ENCODE assay signal across 15 cellular contexts in the genomic region with DNA sequence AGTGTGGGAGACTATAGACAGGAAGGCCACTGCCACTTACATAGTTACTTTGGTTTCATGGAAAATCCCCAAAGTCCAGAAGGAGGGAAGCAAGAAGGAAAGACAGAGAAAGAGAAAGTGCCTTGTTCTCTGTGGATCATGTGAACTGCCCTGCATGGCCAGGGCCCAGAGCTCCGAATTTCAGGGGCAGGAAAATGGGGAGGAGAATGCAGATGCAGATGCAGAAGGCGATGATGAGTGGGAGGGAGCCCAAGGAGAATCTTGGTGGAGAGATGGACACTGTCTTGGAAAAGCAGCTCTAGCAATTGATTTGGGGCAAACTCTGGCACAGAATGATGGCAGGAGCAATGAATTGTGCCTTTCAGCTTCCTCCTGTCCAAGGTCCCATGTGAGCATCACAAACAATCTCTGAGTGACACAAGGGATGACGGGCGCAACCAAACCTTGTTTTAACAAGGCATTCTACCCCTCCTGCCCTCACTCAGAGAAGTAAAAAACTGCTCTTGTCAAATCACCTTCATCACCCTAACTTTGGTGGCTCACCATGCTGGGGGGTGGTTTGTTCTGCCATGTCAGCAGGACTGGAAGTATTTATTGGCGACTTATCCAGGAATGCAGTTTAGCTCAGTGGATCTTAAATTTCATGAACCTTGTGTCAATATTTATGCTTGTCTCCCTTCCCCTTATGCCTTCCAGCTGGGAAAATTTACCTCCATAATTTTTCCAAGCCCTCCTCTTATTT. TPM values are rescaled to one million over a fixed set of nuclear protein-coding genes. Genes with fewer than 3 reads are reported as not detected.
A peak's percentile ranks its signal among the peaks of the same experiment; 100 is the strongest.
DNase-seq lines count a peak whose midpoint lies in the region; FAIRE-seq and TF ChIP-seq lines count a peak whose summit lies in the region.
"Had no signal": no experiment of that assay in that cellular context is flagged by ENCODE, and none has a peak within 500 bp of the region (broad histone marks: within the 10 kb centered on the region; RNA-seq: fewer than 3 reads in every experiment).

No MANE protein-coding gene starts in this region.

- H3K27me3 ChIP-seq in stomach, result no peaks in the 10 kb centered on the region
- no peaks in the 10 kb centered on the region for H3K27me3 ChIP-seq in brain microvascular endothelial cell (replicated peaks)

- intact Hi-C loops in OCI-LY7 (cut with micrococcal nuclease; ENCODE audit: unreplicated experiment) (no loop called here), stomach (cut with DNase I; ENCODE audit: low total_unique reads) (no loop called here)

- H3K4me1 ChIP-seq in OCI-LY7 (ENCODE audit: insufficient read depth, low read length, poor library complexity, severe bottlenecking) (peaks cover 44% of the 10 kb centered on the region), stomach (peaks cover 30 to 95% (median 53%) of the 10 kb centered on the region in 4 donors)

- no peaks in the 10 kb centered on the region for H3K9me3 ChIP-seq in OCI-LY7 (ENCODE audit: low read length)
- H3K9me3 ChIP-seq in stomach, result no peaks in the 10 kb centered on the region

- no peak for TF ChIP-seq EP300 in stomach (IDR thresholded peaks at IDR 0.05)

- no peak for DNase-seq in GM12892 (ENCODE audit: insufficient read length)
- DNase-seq in OCI-LY7 (ENCODE audit: low spot score), result no peak
- DNase-seq in left kidney (ENCODE audit: low read depth, low spot score), result peak; percentile 62
- no peak for DNase-seq in stomach
- no peak for DNase-seq in brain microvascular endothelial cell
- no peak for DNase-seq in NCI-H146 treated with DMSO at 0.1 percent for 48 hours (lab: John Stamatoyannopoulos, UW; ENCODE audit: unreplicated experiment)
- no peak for DNase-seq in stimulated activated CD4-positive, alpha-beta T cell treated with anti-CD3 and anti-CD28 coated beads, Interleukin-1b, Interleukin-23, amount 100 ng/mL, for 48 hours
- DNase-seq in activated T-cell treated with anti-CD3 and anti-CD28 coated beads, Interleukin-2, amount 50 U/mL, for 48 hours, result no peak
- DNase-seq: activated CD4-positive, alpha-beta T cell treated with anti-CD3 and anti-CD28 coated beads, Interleukin-2, amount 10 ng/mL, durations not matched to agents 24 days and 14 days; activated naive CD4-positive, alpha-beta T cell treated with anti-CD3 and anti-CD28 coated beads for 36 hours; NCI-H1930; NCI-H524 had no signal

- CTCF ChIA-PET in OCI-LY7 (lab: Charles Lee; ENCODE audit: unreplicated experiment), result no interaction called here

- BruUV-seq in OCI-LY7 (replicated peaks; lab: Mats Ljungman, UMichigan), result no TSS peak

- H3K4me3 ChIP-seq in OCI-LY7 (ENCODE audit: low read depth, low read length, poor library complexity, severe bottlenecking), result peak overlapping the region; percentile 14
- H3K4me3 ChIP-seq in stomach, result no peak overlapping the region
- H3K4me3 ChIP-seq in brain microvascular endothelial cell (ENCODE audit: low read depth, low read length), result no peak overlapping the region

- H3K4me2 ChIP-seq in OCI-LY7 (ENCODE audit: low read length), result peak overlapping the region; percentile 54

- H2AFZ ChIP-seq in OCI-LY7 (ENCODE audit: low read length), result peak overlapping the region; percentile 59; the same call in 1 of the 2 replicates

- TF ChIP-seq POLR2A in GM12892 (IDR thresholded peaks at IDR 0.05; ENCODE audit: low read depth, low read length), result no peak
- no peak for TF ChIP-seq POLR2A in stomach (IDR thresholded peaks at IDR 0.05)

- POLR2A ChIA-PET in OCI-LY7 (lab: Charles Lee), result interaction anchor here (1.4 kb wide), 1 partner anchor 44 kb away, joined by 4 read pairs; no protein-coding TSS in a partner anchor

- no peaks in the 10 kb centered on the region for H3K9me2 ChIP-seq in OCI-LY7 (ENCODE audit: insufficient read depth, low read length)

- in situ Hi-C loops in brain microvascular endothelial cell (cut with HindIII; ENCODE audit: low pct_ligation_motif_present, low sequenced_read_pairs), result no loop called here

- H3K36me3 ChIP-seq in OCI-LY7 (ENCODE audit: insufficient read depth, low read length) (no peaks in the 10 kb centered on the region), stomach (no peaks in the 10 kb centered on the region), brain microvascular endothelial cell (replicated peaks) (no peaks in the 10 kb centered on the region)

- TF ChIP-seq CTCF in OCI-LY7 (conservative IDR thresholded peaks at IDR 0.05; ENCODE audit: low read length) (no peak), stomach (IDR thresholded peaks at IDR 0.05) (no peak), brain microvascular endothelial cell (IDR thresholded peaks at IDR 0.05; ENCODE audit: low read depth, low read length, missing control alignments) (no peak)

- FAIRE-seq in GM12892 (lab: Jason Lieb, UNC), result peak; percentile 9
- FAIRE-seq: bronchial epithelial cell, H54 had no signal

- 65 to 80% (median 68%) methylated on average over 5 of the region's 5 CpGs for WGBS in stomach, 5 donors

- H4K20me1 ChIP-seq in OCI-LY7 (ENCODE audit: insufficient read depth, low read length), result no peaks in the 10 kb centered on the region

- no peaks in the 10 kb centered on the region for H3K79me2 ChIP-seq in OCI-LY7 (ENCODE audit: insufficient read depth, low read depth, low read length)

- H3K27ac ChIP-seq in OCI-LY7 (ENCODE audit: low read depth, low read length, poor library complexity, severe bottlenecking) (peak overlapping the region; percentile 17), stomach (peak overlapping the region; percentile 16 to 97 (median 95)), brain microvascular endothelial cell (no peak overlapping the region)

RNA-seq across cellular contexts. Expression of a gene that starts 53.5 kb away (rescaled TPM):
- polyA plus RNA-seq in GM12892 (2012; ENCODE audit: missing spikeins), result 31.8 TPM
- total RNA-seq in OCI-LY7 (2014; rRNA removed; shearing (Covaris generic)), result 28.3 and 35.6 TPM in 2 replicates
- total RNA-seq in OCI-LY7 (2022) (28.4 and 29.3 TPM in 2 replicates), stomach (100 to 1,000 TPM; 303 to 906 (median 347) TPM)
- polyA plus RNA-seq in stomach, result 100 to 1,000 TPM; 198 to 358 (median 292) TPM

RNA-seq across cellular contexts. Expression of a gene that starts 55.4 kb away (rescaled TPM):
- polyA plus RNA-seq in GM12892 (2012; ENCODE audit: missing spikeins), result not detected
- not detected in 2 replicates for total RNA-seq in OCI-LY7 (2014; rRNA removed; shearing (Covaris generic))
- total RNA-seq in OCI-LY7 (2022), result not detected in 2 replicates
- total RNA-seq in stomach, result not detected
- polyA plus RNA-seq in stomach, result under 1 TPM in 2 of 3 donors, not detected in 1; 0.13 to 0.44 TPM
- total RNA-seq: activated CD4-positive, alpha-beta T cell treated with anti-CD3 and anti-CD28 coated beads, Interleukin-2, amount 10 ng/mL, durations not matched to agents 24 days and 14 days; activated naive CD4-positive, alpha-beta T cell treated with anti-CD3 and anti-CD28 coated beads for 36 hours; bronchial epithelial cell; myocyte had no signal

Comparison
In these comparisons a context has a peak if more than half of its experiments do, and no peak if none do; other contexts are left out.
1. RNA of a gene that starts 53.5 kb away (total RNA-seq): 303 to 906 TPM in stomach; 28.3 to 35.6 TPM in OCI-LY7; every median in the first group is over 4 times any median in the second.